In the genomic region with DNA sequence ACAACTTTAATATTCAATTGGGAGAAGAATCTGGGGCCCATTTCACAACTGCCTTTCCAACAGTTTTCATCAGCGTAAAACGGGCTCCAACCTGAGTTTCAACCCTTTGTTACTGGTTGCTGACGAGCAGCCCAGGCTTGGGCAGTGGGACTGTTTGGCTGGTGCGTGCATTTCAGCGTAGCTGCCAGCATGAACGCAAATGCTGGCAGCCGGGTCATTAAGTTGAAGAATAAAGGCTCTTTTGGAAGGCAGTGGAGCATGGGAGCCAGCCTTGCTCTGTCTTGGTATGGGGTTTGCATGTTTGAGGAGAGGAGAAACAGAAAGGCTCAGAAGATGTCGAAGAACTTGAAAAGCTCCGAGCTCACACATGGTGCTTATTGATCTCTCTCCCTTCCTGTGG, we compare ENCODE assay signal across 19 cellular contexts.
"Had no signal": no experiment of that assay in that cellular context is flagged by ENCODE, and none has a peak within 500 bp of the region (broad histone marks: within the 10 kb centered on the region; RNA-seq: fewer than 3 reads in every experiment).

No MANE protein-coding gene starts in this region.

- H3K27ac ChIP-seq: adrenal gland, dorsolateral prefrontal cortex, left lung, right lobe of liver had no signal

- H3K4me3 ChIP-seq: adrenal gland, left lung, mucosa of descending colon, right lobe of liver had no signal

- H3K4me1 Mint-ChIP-seq: activated CD4-positive, alpha-beta memory T cell treated with anti-CD3 and anti-CD28 coated beads, Interleukin-2, amount 10 ng/mL, durations not matched to agents 7 days and 5 days; naive thymus-derived CD4-positive, alpha-beta T cell had no signal

- H3K9me3 ChIP-seq: adrenal gland, left lung, mucosa of descending colon, right lobe of liver had no signal

- H3K36me3 ChIP-seq: adrenal gland, left lung had no signal

- H3K27ac Mint-ChIP-seq: activated CD4-positive, alpha-beta memory T cell treated with anti-CD3 and anti-CD28 coated beads, Interleukin-2, amount 10 ng/mL, durations not matched to agents 7 days and 5 days; naive thymus-derived CD4-positive, alpha-beta T cell; progenitor cell of endocrine pancreas; type B pancreatic cell; WTC11 had no signal

- H3K27me3 ChIP-seq: adrenal gland, dorsolateral prefrontal cortex, left lung, right lobe of liver had no signal

- DNase-seq: activated CD4-positive, alpha-beta memory T cell treated with anti-CD3 and anti-CD28 coated beads, Interleukin-2, amount 10 ng/mL, durations not matched to agents 7 days and 5 days; activated CD4-positive, alpha-beta T cell treated with anti-CD3 and anti-CD28 coated beads for 4 hours; activated effector memory CD4-positive, alpha-beta T cell treated with Interleukin-2 at 50 U/mL for 16 hours; activated naive CD4-positive, alpha-beta T cell treated with anti-CD3 and anti-CD28 coated beads, Interleukin-2, amount 50 U/mL, for 16 hours; activated T-cell treated with anti-CD3 and anti-CD28 coated beads, Interleukin-2, amount 50 U/mL, for 4 hours; adrenal gland; dorsolateral prefrontal cortex; islet precursor cell; left lung; mammary epithelial cell; mucosa of descending colon; naive thymus-derived CD4-positive, alpha-beta T cell; occipital lobe; right lobe of liver; stimulated activated naive CD8-positive, alpha-beta T cell treated with anti-CD3 and anti-CD28 coated beads, Interleukin-15, Interleukin-2, amounts not matched to agents 100 U/mL and 50 U/mL, for 24 hours; T-helper 2 cell had no signal

- H3K36me3 Mint-ChIP-seq: naive thymus-derived CD4-positive, alpha-beta T cell; type B pancreatic cell; WTC11 had no signal

- H3K4me1 ChIP-seq: adrenal gland, left lung, right lobe of liver had no signal

- H3K9me3 Mint-ChIP-seq: activated CD4-positive, alpha-beta memory T cell treated with anti-CD3 and anti-CD28 coated beads, Interleukin-2, amount 10 ng/mL, durations not matched to agents 7 days and 5 days; activated T-cell treated with anti-CD3 and anti-CD28 coated beads, Interleukin-2, amount 50 U/mL, for 4 hours; naive thymus-derived CD4-positive, alpha-beta T cell; type B pancreatic cell; WTC11 had no signal

- ATAC-seq: activated T-cell treated with anti-CD3 and anti-CD28 coated beads, Interleukin-2, amount 50 U/mL, for 4 hours; left lung; mucosa of descending colon; naive thymus-derived CD4-positive, alpha-beta T cell; right lobe of liver; stimulated activated naive CD8-positive, alpha-beta T cell treated with anti-CD3 and anti-CD28 coated beads, Interleukin-15, Interleukin-2, amounts not matched to agents 100 U/mL and 50 U/mL, for 24 hours; WTC11 had no signal

- H3K27me3 Mint-ChIP-seq: progenitor cell of endocrine pancreas, type B pancreatic cell had no signal

- H3K4me3 Mint-ChIP-seq: activated CD4-positive, alpha-beta memory T cell treated with anti-CD3 and anti-CD28 coated beads, Interleukin-2, amount 10 ng/mL, durations not matched to agents 7 days and 5 days; activated T-cell treated with anti-CD3 and anti-CD28 coated beads, Interleukin-2, amount 50 U/mL, for 4 hours; naive thymus-derived CD4-positive, alpha-beta T cell; type B pancreatic cell; WTC11 had no signal
